In genomic region chr9:137445275-137445807, GRCh38 we compare ENCODE assay signal across 2 cellular contexts.
TF ChIP-seq lines count a peak whose summit lies in the region.

No MANE protein-coding gene starts in this region.

TF ChIP-seq in A549, 52 proteins besides CTCF, POLR2A, EP300 and RAD21:
- TF ChIP-seq TFCP2L1 (CRISPR knock-in tag; IDR thresholded peaks at IDR 0.05) (no peak), RNF2 (IDR thresholded peaks at IDR 0.05; ENCODE audit: borderline replicate concordance, low read depth) (no peak), HES2 (IDR thresholded peaks at IDR 0.05) (no peak), ATOH8 (CRISPR knock-in tag; IDR thresholded peaks at IDR 0.05; ENCODE audit: low read depth) (no peak), ZNF302 (CRISPR knock-in tag; IDR thresholded peaks at IDR 0.05) (no peak), ZSCAN20 (CRISPR knock-in tag; IDR thresholded peaks at IDR 0.05) (no peak), BHLHE40 (IDR thresholded peaks at IDR 0.05; ENCODE audit: low read depth, low read length) (no peak), ESRRA (IDR thresholded peaks at IDR 0.05; ENCODE audit: borderline replicate concordance, low read length) (no peak), SMC3 (IDR thresholded peaks at IDR 0.05) (peak; percentile 78), FOSL2 (IDR thresholded peaks at IDR 0.05) (no peak; the same call in 1 of the 2 replicates), FOSL2 (CRISPR knock-in tag; IDR thresholded peaks at IDR 0.05) (peak; percentile 85), CHD4 (IDR thresholded peaks at IDR 0.05; ENCODE audit: borderline replicate concordance) (no peak), GATA3 (IDR thresholded peaks at IDR 0.05; ENCODE audit: borderline replicate concordance) (no peak)

TF ChIP-seq in SK-N-SH, 30 proteins besides CTCF, POLR2A, EP300 and RAD21:
- TF ChIP-seq SMC3 (IDR thresholded peaks at IDR 0.05; ENCODE audit: low read depth, low read length) (peak; percentile 60), FOXJ3 (CRISPR knock-in tag; IDR thresholded peaks at IDR 0.05) (no peak), FOSL2 (IDR thresholded peaks at IDR 0.05; ENCODE audit: borderline replicate concordance, low read depth) (peak; percentile 63; the same call in 1 of the 2 replicates), RCOR1 (IDR thresholded peaks at IDR 0.05; ENCODE audit: low read length) (no peak), IRF3 (IDR thresholded peaks at IDR 0.05; ENCODE audit: low read depth, low read length) (no peak), NFIC (IDR thresholded peaks at IDR 0.05; ENCODE audit: borderline replicate concordance) (no peak), FOXM1 (IDR thresholded peaks at IDR 0.05; ENCODE audit: low read depth) (no peak), SIN3A (IDR thresholded peaks at IDR 0.05; ENCODE audit: borderline replicate concordance, low read depth, low read length) (no peak), TEAD4 (IDR thresholded peaks at IDR 0.05; ENCODE audit: borderline replicate concordance, insufficient read depth) (no peak)
